ENCODE assay signal across 8 cellular contexts in genomic region chr3:129441215-129441614, GRCh38. TPM values are rescaled to one million over a fixed set of nuclear protein-coding genes. Genes with fewer than 3 reads are reported as not detected.
DNase-seq lines count a peak whose midpoint lies in the region; ATAC-seq and TF ChIP-seq lines count a peak whose summit lies in the region.

No MANE protein-coding gene starts in this region.

- H3K9me3 Mint-ChIP-seq in Calu3 (ENCODE audit: low read depth, unreplicated experiment), result no peaks in the 10 kb centered on the region
- H3K9me3 Mint-ChIP-seq in central memory CD8-positive, alpha-beta T cell, result no peaks in the 10 kb centered on the region
- H3K9me3 Mint-ChIP-seq in nephron progenitor cell, result no peaks in the 10 kb centered on the region

- TF ChIP-seq CTCF in Calu3 (IDR thresholded peaks at IDR 0.05; ENCODE audit: unreplicated experiment) (no peak), nephron progenitor cell (IDR thresholded peaks at IDR 0.05) (no peak)

- ATAC-seq in central memory CD8-positive, alpha-beta T cell (replicated peaks; ENCODE audit: extremely low read depth, poor library complexity, severe bottlenecking), result no peak
- ATAC-seq in HG03135 (IDR thresholded peaks at IDR 0.05; ENCODE audit: unreplicated experiment), result no peak
- ATAC-seq in GM18502 (IDR thresholded peaks at IDR 0.05; ENCODE audit: poor library complexity, unreplicated experiment), result no peak
- ATAC-seq in HG03442 (IDR thresholded peaks at IDR 0.05; ENCODE audit: unreplicated experiment), result no peak

- CTCF ChIA-PET in Calu3 (lab: Charles Lee), result interaction anchor here (0.9 to 2.8 kb wide), 4 partner anchors 12 to 58 kb away, joined by 3 to 18 read pairs (median 4); no protein-coding TSS in a partner anchor

- H3K27me3 Mint-ChIP-seq in Calu3 (ENCODE audit: unreplicated experiment) (no peaks in the 10 kb centered on the region), nephron progenitor cell (ENCODE audit: low read depth, poor library complexity) (peaks cover 5% of the 10 kb centered on the region)
- H3K27me3 Mint-ChIP-seq in central memory CD8-positive, alpha-beta T cell, result no peaks in the 10 kb centered on the region

- DNase-seq in Calu3, result no peak
- peak; percentile 48 for DNase-seq in NAMALWA (ENCODE audit: low spot score)
- DNase-seq in central memory CD8-positive, alpha-beta T cell (ENCODE audit: low spot score in 2 of 2), result no peak
- DNase-seq in nephron progenitor cell, result no peak
- no peak for DNase-seq in epidermal melanocyte (ENCODE audit: insufficient read length, low spot score)

- peak overlapping the region; percentile 95 for H3K4me3 Mint-ChIP-seq in Calu3 (ENCODE audit: low read depth, unreplicated experiment)
- H3K4me3 Mint-ChIP-seq in central memory CD8-positive, alpha-beta T cell, result peak overlapping the region; percentile 83
- peak overlapping the region; percentile 94 for H3K4me3 Mint-ChIP-seq in nephron progenitor cell

- H3K36me3 Mint-ChIP-seq in Calu3 (ENCODE audit: insufficient read depth, unreplicated experiment), result peaks cover 47% of the 10 kb centered on the region
- H3K36me3 Mint-ChIP-seq in central memory CD8-positive, alpha-beta T cell (ENCODE audit: insufficient read depth), result peaks cover 25% of the 10 kb centered on the region
- peaks cover 22% of the 10 kb centered on the region for H3K36me3 Mint-ChIP-seq in nephron progenitor cell (ENCODE audit: low read depth)

- H3K27ac Mint-ChIP-seq in Calu3 (ENCODE audit: unreplicated experiment) (peak overlapping the region; percentile 89), nephron progenitor cell (peak overlapping the region; percentile 66)
- peak overlapping the region; percentile 94 for H3K27ac Mint-ChIP-seq in central memory CD8-positive, alpha-beta T cell (ENCODE audit: low read depth)

- intact Hi-C loops in Calu3 (cut with micrococcal nuclease; ENCODE audit: unreplicated experiment), result no loop called here

- peaks cover 34% of the 10 kb centered on the region for H3K4me1 Mint-ChIP-seq in Calu3 (ENCODE audit: low read depth, unreplicated experiment)
- H3K4me1 Mint-ChIP-seq in central memory CD8-positive, alpha-beta T cell, result peaks cover 51% of the 10 kb centered on the region
- peaks cover 72% of the 10 kb centered on the region for H3K4me1 Mint-ChIP-seq in nephron progenitor cell

- no TSS peak for BruUV-seq in Calu3 (replicated peaks; lab: Mats Ljungman, UMichigan)

RNA-seq across cellular contexts. Expression of gene IFT122, which starts 1.2 kb away (rescaled TPM):
- 33.5 and 35.5 TPM in 2 replicates for total RNA-seq in Calu3 (2022)

RNA-seq across cellular contexts. Expression of gene MBD4, which starts 1.5 kb away (rescaled TPM):
- total RNA-seq in Calu3 (2022), result 49.8 and 52.3 TPM in 2 replicates

RNA-seq across cellular contexts. Expression of gene EFCAB12, which starts 12.8 kb away (rescaled TPM):
- total RNA-seq in Calu3 (2022), result 0.42 and 0.54 TPM in 2 replicates
